In genomic region chr5:175748650-175749049, GRCh38 we compare ENCODE assay signal across 29 cellular contexts.
"Had no signal": no experiment of that assay in that cellular context is flagged by ENCODE, and none has a peak within 500 bp of the region (broad histone marks: within the 10 kb centered on the region; RNA-seq: fewer than 3 reads in every experiment).

No MANE protein-coding gene starts in this region.

- ATAC-seq: activated CD8-positive, alpha-beta T cell treated with anti-CD3 and anti-CD28 coated beads, Interleukin-2, amount 10 ng/mL, durations not matched to agents 7 days and 5 days; activated naive CD8-positive, alpha-beta T cell treated with anti-CD3 and anti-CD28 coated beads, Interleukin-2, amount 50 U/mL, for 24 hours; Right ventricle myocardium inferior had no signal

- DNase-seq: activated CD4-positive, alpha-beta T cell treated with anti-CD3 and anti-CD28 coated beads, Interleukin-2, amount 10 ng/mL, durations not matched to agents 24 days and 14 days; activated CD4-positive, alpha-beta T cell treated with anti-CD3 and anti-CD28 coated beads, Interleukin-2, amount 50 U/mL, for 4 hours; activated CD4-positive, CD25-positive, alpha-beta regulatory T cell; activated CD8-positive, alpha-beta memory T cell treated with anti-CD3 and anti-CD28 coated beads, Interleukin-2, amount 50 U/mL, for 48 hours; activated CD8-positive, alpha-beta T cell treated with anti-CD3 and anti-CD28 coated beads, Interleukin-2, amount 10 ng/mL, durations not matched to agents 7 days and 5 days; activated effector memory CD4-positive, alpha-beta T cell treated with Interleukin-2 at 50 U/mL for 16 hours; activated naive CD4-positive, alpha-beta T cell treated with anti-CD3 and anti-CD28 coated beads, Interleukin-2, amount 10 ng/mL, durations not matched to agents 7 days and 5 days; activated naive CD8-positive, alpha-beta T cell treated with anti-CD3 and anti-CD28 coated beads, Interleukin-2, amount 50 U/mL, for 24 hours; anterior cingulate cortex; Kasumi-1; KG1; MG63; NCI-H1048; NCI-H1105 treated with DMSO at 0.1 percent for 48 hours; NCI-H1436; NCI-H1694; NCI-H1930; NCI-H2081 treated with DMSO at 0.1 percent for 48 hours; NCI-H226; NCI-H446 treated with DMSO at 0.1 percent for 48 hours; NCI-H524; NCI-H69; NK-92 treated with Interleukin-12 subunit alpha and Interleukin-12 subunit beta, amount 100 ng/mL, for 24 hours; PC-9; SW 1271; T1000; WERI-Rb-1 had no signal

- H3K27ac ChIP-seq: PC-9, RWPE1, WERI-Rb-1 had no signal

- H3K4me2 ChIP-seq: PC-9 had no signal

- H3K4me3 ChIP-seq: MG63, PC-9 had no signal

- H3K9me3 ChIP-seq: MG63 had no signal

- H3K36me3 ChIP-seq: MG63, WERI-Rb-1 had no signal

- H2AFZ ChIP-seq: PC-9 had no signal
